In genomic region chr12:117300131-117300530, GRCh38 we compare ENCODE assay signal across 16 cellular contexts.
DNase-seq lines count a peak whose midpoint lies in the region; ATAC-seq lines count a peak whose summit lies in the region.
"Had no signal": no experiment of that assay in that cellular context is flagged by ENCODE, and none has a peak within 500 bp of the region (broad histone marks: within the 10 kb centered on the region; RNA-seq: fewer than 3 reads in every experiment).

No MANE protein-coding gene starts in this region.

- H3K4me3 Mint-ChIP-seq in activated CD4-positive, alpha-beta T cell treated with anti-CD3 and anti-CD28 coated beads for 36 hours = no peak overlapping the region
- H3K4me3 Mint-ChIP-seq: CD4-positive, alpha-beta memory T cell; H9 had no signal

- ATAC-seq in sciatic nerve = peak; percentile 55
- no peak for ATAC-seq in GM19035 (IDR thresholded peaks at IDR 0.05; ENCODE audit: unreplicated experiment)
- ATAC-seq in activated CD4-positive, alpha-beta T cell treated with anti-CD3 and anti-CD28 coated beads for 36 hours = no peak
- ATAC-seq: HCT116 had no signal

- H3K36me3 Mint-ChIP-seq in activated CD4-positive, alpha-beta T cell treated with anti-CD3 and anti-CD28 coated beads for 36 hours (ENCODE audit: low read depth) = no peaks in the 10 kb centered on the region
- H3K36me3 Mint-ChIP-seq: CD4-positive, alpha-beta memory T cell had no signal

- H3K36me3 ChIP-seq in SJSA1 = no peaks in the 10 kb centered on the region

- peaks cover 6% of the 10 kb centered on the region for H3K27me3 Mint-ChIP-seq in activated CD4-positive, alpha-beta T cell treated with anti-CD3 and anti-CD28 coated beads for 36 hours

- no peak overlapping the region for H3K27ac Mint-ChIP-seq in activated CD4-positive, alpha-beta T cell treated with anti-CD3 and anti-CD28 coated beads for 36 hours
- H3K27ac Mint-ChIP-seq: CD4-positive, alpha-beta memory T cell had no signal

- CTCF ChIA-PET in activated CD4-positive, alpha-beta T cell treated with anti-CD3 and anti-CD28 coated beads for 36 hours (lab: Charles Lee) = interaction anchor here (0.8 kb wide), 1 partner anchor 64 kb away, joined by 4 read pairs; no protein-coding TSS in a partner anchor

- no peaks in the 10 kb centered on the region for H3K9me3 Mint-ChIP-seq in activated CD4-positive, alpha-beta T cell treated with anti-CD3 and anti-CD28 coated beads for 36 hours (ENCODE audit: low read depth)

- H3K27ac ChIP-seq in SJSA1 = peak overlapping the region; percentile 86
- H3K27ac ChIP-seq: GM23248 had no signal

- peaks cover 43% of the 10 kb centered on the region for H3K4me1 ChIP-seq in SJSA1 (replicated peaks)

- no peaks in the 10 kb centered on the region for H3K4me1 Mint-ChIP-seq in activated CD4-positive, alpha-beta T cell treated with anti-CD3 and anti-CD28 coated beads for 36 hours
- H3K4me1 Mint-ChIP-seq: CD4-positive, alpha-beta memory T cell had no signal

- no peaks in the 10 kb centered on the region; the same call in 1 of the 2 replicates for H3K9me3 ChIP-seq in SJSA1 (replicated peaks)

- POLR2A ChIA-PET in activated CD4-positive, alpha-beta T cell treated with anti-CD3 and anti-CD28 coated beads for 36 hours (lab: Charles Lee) = no interaction called here

- intact Hi-C loops in sciatic nerve (cut with DNase I) = no loop called here
- intact Hi-C loops in activated CD4-positive, alpha-beta T cell treated with anti-CD3 and anti-CD28 coated beads for 36 hours (cut with DNase I, micrococcal nuclease) = no loop called here

- DNase-seq in A172 (ENCODE audit: low spot score) (peak; percentile 3), Daoy (ENCODE audit: low read depth) (peak; percentile 21), SJSA1 (ENCODE audit: low read depth in 1 of 2, low spot score in 2 of 2) (peak; percentile 86 to 96), sciatic nerve (ENCODE audit: low spot score) (no peak), DMS114 treated with DMSO at 0.1 percent for 48 hours (lab: John Stamatoyannopoulos, UW; ENCODE audit: unreplicated experiment) (no peak)
- DNase-seq in activated CD4-positive, alpha-beta T cell treated with anti-CD3 and anti-CD28 coated beads for 36 hours = no peak
- DNase-seq: 8988T; C1 segment of cervical spinal cord; CD4-positive, alpha-beta memory T cell; COR-L47; DMS79; GF-D8; GM23248; H9 had no signal

- no peak overlapping the region for H3K4me3 ChIP-seq in SJSA1
- H3K4me3 ChIP-seq: GM23248 had no signal

- no peaks in the 10 kb centered on the region for H3K27me3 ChIP-seq in SJSA1 (replicated peaks)

Comparison
In these comparisons a context has a peak if more than half of its experiments do, and no peak if none do; other contexts are left out.
1. DNase-seq: peak in A172 (single experiment), Daoy (single experiment) and SJSA1 (2 of 2); none in sciatic nerve (single experiment), DMS114 treated with DMSO at 0.1 percent for 48 hours (single experiment) and activated CD4-positive, alpha-beta T cell treated with anti-CD3 and anti-CD28 coated beads for 36 hours (single experiment).